Comparison of ENCODE assay signal across 17 cellular contexts in genomic region chr6:112145080-112145573, GRCh38. TPM values are rescaled to one million over a fixed set of nuclear protein-coding genes. Genes with fewer than 3 reads are reported as not detected.
DNase-seq lines count a peak whose midpoint lies in the region; ATAC-seq, FAIRE-seq and TF ChIP-seq lines count a peak whose summit lies in the region.
"Had no signal": no experiment of that assay in that cellular context is flagged by ENCODE, and none has a peak within 500 bp of the region (broad histone marks: within the 10 kb centered on the region; RNA-seq: fewer than 3 reads in every experiment).

No MANE protein-coding gene starts in this region.

- no peak overlapping the region for H4K91ac ChIP-seq in H1 (replicated peaks; ENCODE audit: insufficient read length, low read length)

- H3K4me1 ChIP-seq in H1 (replicated peaks in 1 of 4; ENCODE audit: control insufficient read depth in 3 of 4, insufficient read depth in 4 of 4, low read length in 3 of 4) (no peaks in the 10 kb centered on the region), rectal smooth muscle tissue (ENCODE audit: control insufficient read depth, insufficient read depth, low read length) (peaks cover 6% of the 10 kb centered on the region), gastrocnemius medialis (no peaks in the 10 kb centered on the region)

- intact Hi-C loops in activated CD4-positive, alpha-beta T cell treated with anti-CD3 and anti-CD28 coated beads for 36 hours (cut with DNase I, micrococcal nuclease) = no loop called here
- intact Hi-C loops in gastrocnemius medialis (cut with DNase I; ENCODE audit: low total_unique reads) = no loop called here

- TF ChIP-seq RAD21 in H1 (IDR thresholded peaks at IDR 0.05 in 1 of 2, conservative IDR thresholded peaks at IDR 0.05 in 1 of 2; ENCODE audit: low read depth in 2 of 2, low read length in 2 of 2) = peak; percentile 26 to 51; a peak in 3 of 4 replicates

- in situ Hi-C loops in gastrocnemius medialis (cut with MboI; ENCODE audit: low sequenced_read_pairs in 4 of 4) = no loop called here

- no peak overlapping the region for H3K27ac Mint-ChIP-seq in activated CD4-positive, alpha-beta T cell treated with anti-CD3 and anti-CD28 coated beads for 36 hours
- H3K27ac Mint-ChIP-seq: activated CD4-positive, alpha-beta memory T cell treated with anti-CD3 and anti-CD28 coated beads, Interleukin-2, amount 10 ng/mL, durations not matched to agents 7 days and 5 days had no signal

- peaks cover 4% of the 10 kb centered on the region for H3K4me1 Mint-ChIP-seq in activated CD4-positive, alpha-beta T cell treated with anti-CD3 and anti-CD28 coated beads for 36 hours

- H3K9ac ChIP-seq in H1 (replicated peaks in 1 of 4; ENCODE audit: extremely low read depth in 1 of 4, low read depth in 3 of 4, low read length in 3 of 4) = no peak overlapping the region
- no peak overlapping the region for H3K9ac ChIP-seq in rectal smooth muscle tissue (ENCODE audit: low read length)

- H3K27me3 ChIP-seq in H1 (replicated peaks in 1 of 4; ENCODE audit: control insufficient read depth in 3 of 4, extremely low read depth in 1 of 4, insufficient read depth in 3 of 4, low read length in 3 of 4) (no peaks in the 10 kb centered on the region), rectal smooth muscle tissue (ENCODE audit: control insufficient read depth, insufficient read depth, low read length) (no peaks in the 10 kb centered on the region), gastrocnemius medialis (no peaks in the 10 kb centered on the region)
- H3K27me3 ChIP-seq: heart left ventricle, SJSA1 had no signal

- POLR2A ChIA-PET in H1 (lab: Charles Lee; ENCODE audit: partially characterized antibody) = no interaction called here
- POLR2A ChIA-PET in activated CD4-positive, alpha-beta T cell treated with anti-CD3 and anti-CD28 coated beads for 36 hours (lab: Charles Lee) = no interaction called here

- H3K9me3 ChIP-seq in H1 (ENCODE audit: insufficient read depth in 2 of 2, low read depth in 1 of 2, low read length in 1 of 2) = no peaks in the 10 kb centered on the region
- no peaks in the 10 kb centered on the region for H3K9me3 ChIP-seq in gastrocnemius medialis
- H3K9me3 ChIP-seq: heart left ventricle, SJSA1 had no signal

- no peak overlapping the region for H2BK12ac ChIP-seq in H1 (ENCODE audit: low read depth, low read length)

- H3K18ac ChIP-seq in H1 (ENCODE audit: extremely low read depth, low read length) = no peak overlapping the region

- H2BK120ac ChIP-seq in H1 (replicated peaks; ENCODE audit: low read depth, low read length) = no peak overlapping the region

- peak overlapping the region; percentile 66; the same call in 1 of the 2 replicates for H2AFZ ChIP-seq in H1 (ENCODE audit: low read length)

- H2BK15ac ChIP-seq in H1 (ENCODE audit: low read length) = no peak overlapping the region

- no peak overlapping the region for H3K23ac ChIP-seq in H1 (ENCODE audit: insufficient read length)

- H3K79me2 ChIP-seq in H1 (ENCODE audit: control insufficient read depth in 1 of 2, insufficient read depth in 2 of 2, low read length in 2 of 2) = no peaks in the 10 kb centered on the region

- no peak overlapping the region for H3K4ac ChIP-seq in H1 (replicated peaks; ENCODE audit: insufficient read length, low read depth, low read length)

- no peak for TF ChIP-seq POLR2A in H1 (IDR thresholded peaks at IDR 0.05; ENCODE audit: control extremely low read depth in 1 of 2, low read depth in 2 of 2, low read length in 2 of 2)
- no peak for TF ChIP-seq POLR2A in gastrocnemius medialis (IDR thresholded peaks at IDR 0.05)

- H3K79me1 ChIP-seq in H1 (ENCODE audit: low read depth, low read length) = no peaks in the 10 kb centered on the region

- no peak for TF ChIP-seq EP300 in H1 (IDR thresholded peaks at IDR 0.05; ENCODE audit: borderline replicate concordance in 1 of 2, low read depth in 2 of 2, low read length in 2 of 2)

- peak; percentile 50 for FAIRE-seq in H1 (lab: Jason Lieb, UNC)

- no peak overlapping the region for H4K5ac ChIP-seq in H1 (ENCODE audit: insufficient read length, low read depth, low read length)

- H3K4me2 ChIP-seq in H1 (ENCODE audit: insufficient read depth in 1 of 2, low read depth in 2 of 2, low read length in 2 of 2) = no peak overlapping the region
- H3K4me2 ChIP-seq: smooth muscle cell had no signal

- WGBS in H1 (ENCODE audit: extremely low coverage in 1 of 2, insufficient coverage in 1 of 2, insufficient read length in 1 of 2, insufficient replicate concordance in 2 of 2, low coverage in 1 of 2, low lambda C conversion rate in 2 of 2, missing lambda C conversion rate in 1 of 2), 2 experiments = 88% methylated on average over 10 of the region's 10 CpGs; no CpG with 5 or more reads in 1 of the 2 experiments

- no peak overlapping the region for H2BK20ac ChIP-seq in H1 (ENCODE audit: low read length)

- no peak overlapping the region for H4K8ac ChIP-seq in H1 (ENCODE audit: extremely low read depth, insufficient read depth, low read length)

- no peaks in the 10 kb centered on the region for H3K36me3 Mint-ChIP-seq in activated CD4-positive, alpha-beta T cell treated with anti-CD3 and anti-CD28 coated beads for 36 hours (ENCODE audit: low read depth)

- H2AK5ac ChIP-seq in H1 (ENCODE audit: low read depth, low read length) = no peak overlapping the region

- peaks cover 4% of the 10 kb centered on the region for H3K27me3 Mint-ChIP-seq in activated CD4-positive, alpha-beta T cell treated with anti-CD3 and anti-CD28 coated beads for 36 hours

- H3K56ac ChIP-seq in H1 (replicated peaks; ENCODE audit: insufficient read length, low read depth, low read length) = no peak overlapping the region

- H3K27ac ChIP-seq in H1 (ENCODE audit: low read depth, low read length) (no peak overlapping the region), rectal smooth muscle tissue (ENCODE audit: low read depth, low read length) (peak overlapping the region; percentile 44), gastrocnemius medialis (no peak overlapping the region)
- H3K27ac ChIP-seq: 22Rv1, heart left ventricle, SJSA1 had no signal

- CTCF ChIA-PET in H1 (lab: Charles Lee; ENCODE audit: partially characterized antibody) = interaction anchor here (0.6 to 2.3 kb wide), 11 partner anchors 8 to 857 kb away, joined by 3 to 9 read pairs (median 4); partner anchors contain the start of genes FAM229B and TUBE1
- CTCF ChIA-PET in activated CD4-positive, alpha-beta T cell treated with anti-CD3 and anti-CD28 coated beads for 36 hours (lab: Charles Lee) = interaction anchor here (1.1 to 3.6 kb wide), 2 partner anchors 18 to 37 kb away, joined by 3 to 22 read pairs; no protein-coding TSS in a partner anchor

- H3K4me3 ChIP-seq in H1 (ENCODE audit: extremely low read depth in 1 of 4, insufficient read depth in 2 of 4, low read depth in 3 of 4, low read length in 4 of 4) (no peak overlapping the region), rectal smooth muscle tissue (ENCODE audit: low read length) (no peak overlapping the region), gastrocnemius medialis (no peak overlapping the region)
- H3K4me3 ChIP-seq: heart left ventricle, SJSA1, smooth muscle cell had no signal

- no peak overlapping the region for H2BK5ac ChIP-seq in H1 (ENCODE audit: low read depth, low read length)

- H3K9me3 Mint-ChIP-seq in activated CD4-positive, alpha-beta T cell treated with anti-CD3 and anti-CD28 coated beads for 36 hours (ENCODE audit: low read depth) = no peaks in the 10 kb centered on the region
- H3K9me3 Mint-ChIP-seq: activated CD4-positive, alpha-beta memory T cell treated with anti-CD3 and anti-CD28 coated beads, Interleukin-2, amount 10 ng/mL, durations not matched to agents 7 days and 5 days had no signal

- H3K23me2 ChIP-seq in H1 (ENCODE audit: low read depth, low read length) = no peaks in the 10 kb centered on the region

- H4K20me1 ChIP-seq in H1 (replicated peaks in 1 of 2; ENCODE audit: control insufficient read depth in 1 of 2, insufficient read depth in 2 of 2, low read length in 2 of 2) = no peaks in the 10 kb centered on the region

- no peak overlapping the region for H3K4me3 Mint-ChIP-seq in activated CD4-positive, alpha-beta T cell treated with anti-CD3 and anti-CD28 coated beads for 36 hours
- H3K4me3 Mint-ChIP-seq: activated CD4-positive, alpha-beta memory T cell treated with anti-CD3 and anti-CD28 coated beads, Interleukin-2, amount 10 ng/mL, durations not matched to agents 7 days and 5 days had no signal

- ATAC-seq in activated CD4-positive, alpha-beta T cell treated with anti-CD3 and anti-CD28 coated beads for 36 hours = no peak
- no peak for ATAC-seq in gastrocnemius medialis

- no peaks in the 10 kb centered on the region for H3K36me3 ChIP-seq in H1 (ENCODE audit: control insufficient read depth in 2 of 4, insufficient read depth in 4 of 4, low read length in 3 of 4)
- peaks cover 16% of the 10 kb centered on the region for H3K36me3 ChIP-seq in rectal smooth muscle tissue (ENCODE audit: control insufficient read depth, insufficient read depth, low read length)
- no peaks in the 10 kb centered on the region for H3K36me3 ChIP-seq in gastrocnemius medialis
- H3K36me3 ChIP-seq: SJSA1 had no signal

- no peak overlapping the region for H3K14ac ChIP-seq in H1 (ENCODE audit: insufficient read length)

- peak in 2 of 3 experiments; percentile 7 to 58 for DNase-seq in NCI-H1417 (lab: John Stamatoyannopoulos, UW)
- no peak for DNase-seq in NCI-H1417 treated with DMSO at 0.1 percent for 48 hours (lab: John Stamatoyannopoulos, UW)
- peak; percentile 64 for DNase-seq in NCI-H2029 (lab: John Stamatoyannopoulos, UW)
- DNase-seq in H1 (ENCODE audit: low read depth in 1 of 2, low spot score in 2 of 2) = peak in 1 of 2 experiments; percentile 10
- DNase-seq in GM20000 (ENCODE audit: low spot score) = no peak
- DNase-seq in activated CD4-positive, alpha-beta T cell treated with anti-CD3 and anti-CD28 coated beads for 36 hours = no peak
- no peak for DNase-seq in gastrocnemius medialis
- DNase-seq: activated CD4-positive, alpha-beta memory T cell treated with anti-CD3 and anti-CD28 coated beads, Interleukin-2, amount 10 ng/mL, durations not matched to agents 7 days and 5 days; amniotic stem cell; erythroblast; heart left ventricle; KG1; kidney glomerular epithelial cell had no signal

- TF ChIP-seq CTCF in H1 (IDR thresholded peaks at IDR 0.05; ENCODE audit: control extremely low read depth in 1 of 3, insufficient read depth in 1 of 3, low read depth in 1 of 3, low read length in 3 of 3) (peak in 2 of 3 experiments; percentile 43 to 46; a peak in 3 of 4 replicates), GM20000 (IDR thresholded peaks at IDR 0.05; ENCODE audit: extremely low read depth, missing control alignments) (no peak), gastrocnemius medialis (IDR thresholded peaks at IDR 0.05 in 4 of 5, conservative IDR thresholded peaks at IDR 0.05 in 1 of 5) (no peak)

RNA-seq across cellular contexts. Expression of gene FAM229B, which starts 57.7 kb away (rescaled TPM):
- total RNA-seq in H1 (2021; fragmentation: NEBNext Ultra II Directional; extraction: Animal tissue kit (Norgen Biotek cat#: 25700)) = 10.0 and 10.5 TPM in 2 replicates
- 5.8 and 10.4 TPM in 2 replicates for polyA plus RNA-seq in H1 (2011; rRNA removed)
- 7.5 TPM for polyA plus RNA-seq in H1 (2011; cell fraction: cytosol; rRNA removed)
- 5.8 TPM for polyA plus RNA-seq in H1 (2011; cell fraction: nucleus; rRNA removed)
- polyA plus RNA-seq in H1 (2012, experiment 1 of 2) = 12.3 to 14.3 TPM (median 12.8 TPM) in 4 replicates
- polyA plus RNA-seq in H1 (2012, experiment 2 of 2) = 25.4 TPM
- polyA plus RNA-seq in H1 (2013, experiment 1 of 2) = 28.3 TPM
- polyA plus RNA-seq in H1 (2013, experiment 2 of 2) = 25.1 TPM
- 3.6 and 5.0 TPM in 2 replicates for polyA minus RNA-seq in H1 (2011; rRNA and poly(A)+ RNA removed)
- polyA minus RNA-seq in H1 (2011; cell fraction: cytosol; rRNA and poly(A)+ RNA removed) = 2.1 TPM
- 1.9 TPM for polyA minus RNA-seq in H1 (2011; cell fraction: nucleus; rRNA and poly(A)+ RNA removed)
- total RNA-seq in activated CD4-positive, alpha-beta T cell treated with anti-CD3 and anti-CD28 coated beads for 36 hours = 1 to 10 TPM; 6.4 to 7.3 TPM
- total RNA-seq in gastrocnemius medialis = 1 to 10 TPM in 2 of 4 donors, under 1 TPM in 2; 0.58 to 3.9 (median 1.1) TPM

RNA-seq across cellular contexts. Expression of gene TUBE1, which starts 57.8 kb away (rescaled TPM):
- 14.8 and 15.9 TPM in 2 replicates for total RNA-seq in H1 (2021; fragmentation: NEBNext Ultra II Directional; extraction: Animal tissue kit (Norgen Biotek cat#: 25700))
- polyA plus RNA-seq in H1 (2011; rRNA removed) = 5.5 and 8.0 TPM in 2 replicates
- 9.9 TPM for polyA plus RNA-seq in H1 (2011; cell fraction: cytosol; rRNA removed)
- 8.8 TPM for polyA plus RNA-seq in H1 (2011; cell fraction: nucleus; rRNA removed)
- polyA plus RNA-seq in H1 (2012, experiment 1 of 2) = 6.9 to 16.7 TPM (median 8.0 TPM) in 4 replicates
- 2.2 TPM for polyA plus RNA-seq in H1 (2012, experiment 2 of 2)
- 14.9 TPM for polyA plus RNA-seq in H1 (2013, experiment 1 of 2)
- polyA plus RNA-seq in H1 (2013, experiment 2 of 2) = 13.5 TPM
- 8.5 and 8.8 TPM in 2 replicates for polyA minus RNA-seq in H1 (2011; rRNA and poly(A)+ RNA removed)
- polyA minus RNA-seq in H1 (2011; cell fraction: cytosol; rRNA and poly(A)+ RNA removed) = 8.0 TPM
- polyA minus RNA-seq in H1 (2011; cell fraction: nucleus; rRNA and poly(A)+ RNA removed) = 29.1 TPM
- total RNA-seq in activated CD4-positive, alpha-beta T cell treated with anti-CD3 and anti-CD28 coated beads for 36 hours = 10 to 100 TPM; 41.8 to 44.4 TPM
- 10 to 100 TPM in 2 of 4 donors, 1 to 10 TPM in 2; 6.1 to 14.7 (median 10.0) TPM for total RNA-seq in gastrocnemius medialis

Comparison
In these comparisons a context has a peak if more than half of its experiments do, and no peak if none do; other contexts are left out.
1. DNase-seq: peak in NCI-H1417 (2 of 3) and NCI-H2029 (single experiment); none in NCI-H1417 treated with DMSO at 0.1 percent for 48 hours (single experiment), GM20000 (single experiment), activated CD4-positive, alpha-beta T cell treated with anti-CD3 and anti-CD28 coated beads for 36 hours (single experiment) and gastrocnemius medialis (0 of 2).
2. CTCF ChIP-seq: peak in H1 (2 of 3); none in GM20000 (single experiment) and gastrocnemius medialis (0 of 5).